In the genomic region with DNA sequence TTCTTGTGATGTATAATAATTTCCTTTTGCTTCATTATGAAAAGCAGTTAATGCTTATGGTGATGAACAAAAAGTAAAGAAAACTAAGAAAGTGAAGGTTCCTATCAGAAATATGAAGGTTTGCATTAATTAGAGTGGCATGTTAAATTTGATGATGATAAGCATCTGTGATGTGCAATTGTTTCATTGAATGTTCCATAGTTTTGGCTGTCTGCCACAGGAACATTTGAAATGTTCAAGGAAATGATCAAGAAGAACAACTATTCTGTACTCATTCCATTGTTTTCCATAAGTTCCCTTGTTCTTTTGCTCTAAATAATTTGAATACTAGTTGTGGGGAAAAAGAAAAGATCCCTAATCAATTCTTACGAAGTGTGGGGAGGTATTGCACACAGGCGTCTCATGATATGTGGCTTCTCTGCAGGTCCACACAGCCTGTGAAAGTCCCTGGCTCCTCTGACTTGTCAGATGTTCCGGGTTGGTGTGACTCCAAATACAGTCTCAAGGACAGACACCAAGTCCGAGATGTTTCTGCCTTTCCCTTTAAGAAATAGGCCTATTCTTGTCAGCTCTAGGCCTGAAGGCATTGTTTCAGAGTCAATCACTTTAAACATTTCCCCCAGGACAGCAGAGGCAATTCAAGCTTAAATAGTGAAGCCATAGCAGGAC, we compare ENCODE assay signal across 25 cellular contexts.
"Had no signal": no experiment of that assay in that cellular context is flagged by ENCODE, and none has a peak within 500 bp of the region (broad histone marks: within the 10 kb centered on the region; RNA-seq: fewer than 3 reads in every experiment).

No MANE protein-coding gene starts in this region.

- H3K27me3 Mint-ChIP-seq: activated naive CD8-positive, alpha-beta T cell treated with anti-CD3 and anti-CD28 coated beads, Interleukin-2, amount 50 U/mL, for 24 hours; natural killer cell treated with Interleukin-12 subunit alpha and Interleukin-12 subunit beta and Interleukin-15 and Interleukin-18, amount 100 ng/mL, for 72 hours had no signal

- H3K4me3 Mint-ChIP-seq: activated CD8-positive, alpha-beta memory T cell treated with anti-CD3 and anti-CD28 coated beads, Interleukin-2, amount 10 ng/mL, durations not matched to agents 7 days and 5 days; activated CD8-positive, alpha-beta T cell treated with anti-CD3 and anti-CD28 coated beads, Interleukin-2, amount 10 ng/mL, durations not matched to agents 7 days and 5 days; activated naive CD4-positive, alpha-beta T cell treated with anti-CD3 and anti-CD28 coated beads, Interleukin-2, amount 50 U/mL, for 24 hours; activated naive CD8-positive, alpha-beta T cell treated with anti-CD3 and anti-CD28 coated beads, Interleukin-2, amount 50 U/mL, for 24 hours; immature natural killer cell; natural killer cell treated with Interleukin-12 subunit alpha and Interleukin-12 subunit beta and Interleukin-15 and Interleukin-18, amount 100 ng/mL, for 72 hours; WTC11 had no signal

- H3K27ac ChIP-seq: body of pancreas, gastrocnemius medialis, lower lobe of right lung, right lobe of liver, thoracic aorta had no signal

- H3K4me1 ChIP-seq: body of pancreas, gastrocnemius medialis, lower lobe of right lung, right lobe of liver had no signal

- H3K9me3 ChIP-seq: body of pancreas, gastrocnemius medialis, lower lobe of right lung, mucosa of descending colon, right lobe of liver had no signal

- H3K36me3 ChIP-seq: gastrocnemius medialis, lower lobe of right lung, right lobe of liver, thoracic aorta had no signal

- H3K36me3 Mint-ChIP-seq: activated CD8-positive, alpha-beta memory T cell treated with anti-CD3 and anti-CD28 coated beads, Interleukin-2, amount 10 ng/mL, durations not matched to agents 7 days and 5 days; activated naive CD4-positive, alpha-beta T cell treated with anti-CD3 and anti-CD28 coated beads, Interleukin-2, amount 50 U/mL, for 24 hours; immature natural killer cell had no signal

- H3K27me3 ChIP-seq: body of pancreas, gastrocnemius medialis, right lobe of liver had no signal

- FAIRE-seq: kidney, urothelium cell line had no signal

- H3K4me1 Mint-ChIP-seq: activated naive CD4-positive, alpha-beta T cell treated with anti-CD3 and anti-CD28 coated beads, Interleukin-2, amount 50 U/mL, for 24 hours; immature natural killer cell; WTC11 had no signal

- H3K4me3 ChIP-seq: body of pancreas, gastrocnemius medialis, lower lobe of right lung, mucosa of descending colon, right lobe of liver, thoracic aorta had no signal

- H3K27ac Mint-ChIP-seq: activated CD8-positive, alpha-beta memory T cell treated with anti-CD3 and anti-CD28 coated beads, Interleukin-2, amount 10 ng/mL, durations not matched to agents 7 days and 5 days; activated CD8-positive, alpha-beta T cell treated with anti-CD3 and anti-CD28 coated beads, Interleukin-2, amount 10 ng/mL, durations not matched to agents 7 days and 5 days; activated naive CD4-positive, alpha-beta T cell treated with anti-CD3 and anti-CD28 coated beads, Interleukin-2, amount 50 U/mL, for 24 hours; activated naive CD8-positive, alpha-beta T cell treated with anti-CD3 and anti-CD28 coated beads, Interleukin-2, amount 50 U/mL, for 24 hours; activated T-helper 2 cell treated with anti-CD3 and anti-CD28 coated beads, Interferon-gamma antibody, Interleukin-2, Interleukin-4, amounts not matched to agents 10 μg/mL and 5 μg/mL and 100 μg/mL, durations not matched to agents 14 hours and 24 hours and 36 hours; immature natural killer cell; natural killer cell treated with Interleukin-12 subunit alpha and Interleukin-12 subunit beta and Interleukin-15 and Interleukin-18, amount 100 ng/mL, for 72 hours; WTC11 had no signal

- DNase-seq: activated CD4-positive, alpha-beta T cell treated with anti-CD3 and anti-CD28 coated beads, Interleukin-2, amount 50 U/mL, for 1 hour; activated CD8-positive, alpha-beta memory T cell treated with anti-CD3 and anti-CD28 coated beads, Interleukin-2, amount 10 ng/mL, durations not matched to agents 7 days and 5 days; activated CD8-positive, alpha-beta T cell treated with anti-CD3 and anti-CD28 coated beads, Interleukin-2, amount 10 ng/mL, durations not matched to agents 7 days and 5 days; activated naive CD8-positive, alpha-beta T cell treated with anti-CD3 and anti-CD28 coated beads, Interleukin-2, amount 50 U/mL, for 24 hours; activated T-cell treated with anti-CD3 and anti-CD28 coated beads, Interleukin-2, amount 50 U/mL, for 48 hours; cortex of kidney; gastrocnemius medialis; hippocampal formation; immature natural killer cell; left colon; lower lobe of right lung; mucosa of descending colon; posterior cingulate gyrus; stimulated activated CD4-positive, alpha-beta T cell treated with anti-CD3 and anti-CD28 coated beads, Interleukin-2, amount 100 ng/mL, for 48 hours; stimulated activated naive CD8-positive, alpha-beta T cell treated with anti-CD3 and anti-CD28 coated beads, Interleukin-15, Interleukin-2, amounts not matched to agents 100 U/mL and 50 U/mL, for 24 hours; T-helper 2 cell had no signal
